ENCODE assay signal across 15 cellular contexts in the genomic region with DNA sequence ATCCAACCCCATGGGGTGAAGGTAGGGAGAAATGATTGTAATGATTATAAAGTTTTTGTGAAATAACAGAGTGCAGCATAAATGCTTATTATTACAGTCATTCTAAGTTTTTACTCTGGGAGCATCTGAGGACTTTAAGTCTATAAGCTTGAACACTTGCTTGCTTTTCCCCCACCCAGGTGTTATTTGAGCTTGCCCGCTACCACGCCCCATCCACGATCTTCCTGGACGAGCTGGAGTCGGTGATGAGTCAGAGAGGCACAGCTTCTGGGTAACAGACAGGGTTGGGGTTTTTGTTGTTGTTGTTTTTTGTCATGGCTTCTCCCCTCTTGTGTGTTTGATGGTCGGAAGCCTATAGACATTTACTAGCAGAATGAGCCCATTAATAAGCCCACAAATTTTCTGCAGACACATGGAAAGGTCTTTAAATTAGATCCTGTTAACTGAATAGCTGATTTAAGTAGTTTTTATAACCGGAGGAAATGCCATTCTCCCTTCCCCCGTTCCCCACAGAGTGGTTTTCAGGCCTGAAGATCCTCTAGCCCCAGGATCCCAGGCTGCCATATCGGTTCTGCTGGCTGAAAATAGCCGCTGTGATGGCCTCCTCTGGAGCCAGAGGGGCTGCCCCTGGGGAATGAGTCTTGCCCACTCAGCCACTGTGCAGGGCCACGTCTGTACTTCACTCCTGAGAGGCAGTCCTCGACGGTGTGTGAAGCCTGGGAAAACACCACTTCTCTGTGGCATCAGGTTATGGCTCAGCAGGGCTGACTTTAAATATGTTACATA. TPM values are rescaled to one million over a fixed set of nuclear protein-coding genes. Genes with fewer than 3 reads are reported as not detected.
A peak's percentile ranks its signal among the peaks of the same experiment; 100 is the strongest.
DNase-seq lines count a peak whose midpoint lies in the region; ATAC-seq and TF ChIP-seq lines count a peak whose summit lies in the region.
"Had no signal": no experiment of that assay in that cellular context is flagged by ENCODE, and none has a peak within 500 bp of the region (broad histone marks: within the 10 kb centered on the region; RNA-seq: fewer than 3 reads in every experiment).

No MANE protein-coding gene starts in this region.

- H3K4me3 Mint-ChIP-seq in H9, result no peak overlapping the region
- H3K4me3 Mint-ChIP-seq: activated CD8-positive, alpha-beta T cell treated with anti-CD3 and anti-CD28 coated beads, Interleukin-2, amount 10 ng/mL, durations not matched to agents 7 days and 5 days; activated naive CD8-positive, alpha-beta T cell treated with anti-CD3 and anti-CD28 coated beads for 36 hours; naive B cell; T-helper 1 cell treated with Interleukin-12 subunit alpha and Interleukin-12 subunit beta and Interleukin-4 antibody, amounts not matched to agents 30 μg/mL and 1 μg/mL, for 36 hours had no signal

- H3K4me1 Mint-ChIP-seq in H9, result peaks cover 9% of the 10 kb centered on the region in 2 experiments
- H3K4me1 Mint-ChIP-seq: naive B cell had no signal

- TF ChIP-seq CTCF in H9 (conservative IDR thresholded peaks at IDR 0.05) (no peak), epithelial cell of esophagus (IDR thresholded peaks at IDR 0.05; ENCODE audit: insufficient read depth, low read depth, low read length, missing control alignments) (no peak), osteoblast (IDR thresholded peaks at IDR 0.05; ENCODE audit: extremely low read depth, low read depth, low read length) (no peak)

- no peaks in the 10 kb centered on the region for H3K36me3 Mint-ChIP-seq in H9 (ENCODE audit: insufficient read depth in 1 of 3, low read depth in 3 of 3)
- H3K36me3 Mint-ChIP-seq: activated naive CD8-positive, alpha-beta T cell treated with anti-CD3 and anti-CD28 coated beads for 36 hours; naive B cell had no signal

- H4K91ac ChIP-seq in H9 (ENCODE audit: insufficient read length, low read depth, low read length), result no peak overlapping the region

- no CpG with 5 or more reads among the region's 13 CpGs for WGBS in H9 (ENCODE audit: extremely low coverage, insufficient read length, low lambda C conversion rate)

- H4K20me1 ChIP-seq in H9 (ENCODE audit: control insufficient read depth, insufficient read depth, insufficient read length), result no peaks in the 10 kb centered on the region
- H4K20me1 ChIP-seq in osteoblast (ENCODE audit: insufficient read depth, low read length), result no peaks in the 10 kb centered on the region

- ATAC-seq in GM18511 (IDR thresholded peaks at IDR 0.05; ENCODE audit: unreplicated experiment) (no peak), GM21528 (IDR thresholded peaks at IDR 0.05; ENCODE audit: low FRiP score, unreplicated experiment) (no peak), HG02623 (IDR thresholded peaks at IDR 0.05; ENCODE audit: unreplicated experiment) (no peak)
- ATAC-seq: activated CD8-positive, alpha-beta T cell treated with anti-CD3 and anti-CD28 coated beads, Interleukin-2, amount 10 ng/mL, durations not matched to agents 7 days and 5 days had no signal

- H3K79me2 ChIP-seq in H9 (ENCODE audit: insufficient read depth, low read length), result no peaks in the 10 kb centered on the region
- no peaks in the 10 kb centered on the region for H3K79me2 ChIP-seq in osteoblast (ENCODE audit: insufficient read depth, low read length)

- no peak overlapping the region for H3K4me3 ChIP-seq in epithelial cell of esophagus (ENCODE audit: low read length)
- H3K4me3 ChIP-seq in osteoblast (ENCODE audit: insufficient read depth, low read length), result no peak overlapping the region

- peak; percentile 47 for DNase-seq in H9
- peak; percentile 86 for DNase-seq in NCI-H2227 treated with DMSO at 0.1 percent for 48 hours (lab: John Stamatoyannopoulos, UW)
- DNase-seq in epithelial cell of esophagus (ENCODE audit: low read depth), result peak; percentile 77
- no peak for DNase-seq in osteoblast (ENCODE audit: insufficient read length, low spot score, missing footprints)
- DNase-seq: activated CD8-positive, alpha-beta T cell treated with anti-CD3 and anti-CD28 coated beads, Interleukin-2, amount 10 ng/mL, durations not matched to agents 7 days and 5 days; activated naive CD8-positive, alpha-beta T cell treated with anti-CD3 and anti-CD28 coated beads for 36 hours; DMS79; naive B cell; NCI-H524 treated with DMSO at 0.1 percent for 48 hours; small intestine had no signal

- no peaks in the 10 kb centered on the region for H3K36me3 ChIP-seq in osteoblast (ENCODE audit: insufficient read depth, low read length)

- no peak overlapping the region for H2BK15ac ChIP-seq in H9 (ENCODE audit: low read depth, low read length)

- H3K56ac ChIP-seq in H9 (ENCODE audit: insufficient read length, low read depth, low read length), result no peak overlapping the region

- H3K79me1 ChIP-seq in H9 (ENCODE audit: insufficient read depth, low read depth, low read length, poor library complexity, severe bottlenecking), result no peaks in the 10 kb centered on the region

- no peaks in the 10 kb centered on the region for H3K9me3 Mint-ChIP-seq in H9
- H3K9me3 Mint-ChIP-seq: activated naive CD8-positive, alpha-beta T cell treated with anti-CD3 and anti-CD28 coated beads for 36 hours; naive B cell; T-helper 1 cell treated with Interleukin-12 subunit alpha and Interleukin-12 subunit beta and Interleukin-4 antibody, amounts not matched to agents 30 μg/mL and 1 μg/mL, for 36 hours had no signal

- no peak overlapping the region for H3T11ph ChIP-seq in H9 (ENCODE audit: low read length)

- H3K27me3 Mint-ChIP-seq in H9 (ENCODE audit: low read depth), result no peaks in the 10 kb centered on the region
- H3K27me3 Mint-ChIP-seq: activated naive CD8-positive, alpha-beta T cell treated with anti-CD3 and anti-CD28 coated beads for 36 hours; naive B cell had no signal

- H3K23me2 ChIP-seq in H9 (ENCODE audit: insufficient read length, low read depth, low read length, poor library complexity, severe bottlenecking), result no peaks in the 10 kb centered on the region

- no peaks in the 10 kb centered on the region for H3K9me3 ChIP-seq in H9 (ENCODE audit: control insufficient read depth, low read depth, low read length)
- no peaks in the 10 kb centered on the region for H3K9me3 ChIP-seq in osteoblast (ENCODE audit: low read depth, low read length)

- H4K5ac ChIP-seq in H9 (ENCODE audit: insufficient read length, low read depth, low read length), result no peak overlapping the region

- no peak overlapping the region for H3K9ac ChIP-seq in H9 (ENCODE audit: extremely low read depth, insufficient read length, low read length)

- H2BK5ac ChIP-seq in H9 (ENCODE audit: insufficient read length, low read length), result peak overlapping the region; percentile 87

- H3K4me1 ChIP-seq in H9 (ENCODE audit: insufficient read depth, low read length) (no peaks in the 10 kb centered on the region), osteoblast (ENCODE audit: insufficient read depth, low read length) (no peaks in the 10 kb centered on the region)

- H3K4me2 ChIP-seq in H9 (ENCODE audit: insufficient read depth, insufficient read length, low read length) (no peak overlapping the region), osteoblast (ENCODE audit: insufficient read depth, low read length) (peak overlapping the region; percentile 42)

- H3K27me3 ChIP-seq in H9 (ENCODE audit: insufficient read depth, low read length), result no peaks in the 10 kb centered on the region
- H3K27me3 ChIP-seq in osteoblast (ENCODE audit: insufficient read depth, low read length), result no peaks in the 10 kb centered on the region

- H3K18ac ChIP-seq in H9 (ENCODE audit: insufficient read length, low read depth, low read length), result peak overlapping the region; percentile 35

- H3K4ac ChIP-seq in H9 (ENCODE audit: low read depth, low read length), result no peak overlapping the region

- H3K27ac ChIP-seq in H9 (ENCODE audit: insufficient read length, low read depth, low read length) (no peak overlapping the region), osteoblast (ENCODE audit: low read depth, low read length) (no peak overlapping the region)

- no peak overlapping the region for H2AFZ ChIP-seq in H9 (ENCODE audit: low read length)
- peak overlapping the region; percentile 39 for H2AFZ ChIP-seq in osteoblast (ENCODE audit: low read length)

- H3K23ac ChIP-seq in H9 (ENCODE audit: insufficient read length, low read depth, low read length), result no peak overlapping the region

- H2BK12ac ChIP-seq in H9 (ENCODE audit: insufficient read length, low read depth, low read length), result no peak overlapping the region

- H3K14ac ChIP-seq in H9 (ENCODE audit: insufficient read depth, low read length), result peak overlapping the region; percentile 76

- H2BK20ac ChIP-seq in H9 (ENCODE audit: low read depth, low read length, poor library complexity, severe bottlenecking), result no peak overlapping the region

- peak overlapping the region in 2 of 3 experiments; percentile 59 to 83; a peak in 3 of 7 replicates for H3K27ac Mint-ChIP-seq in H9
- H3K27ac Mint-ChIP-seq: activated CD8-positive, alpha-beta T cell treated with anti-CD3 and anti-CD28 coated beads, Interleukin-2, amount 10 ng/mL, durations not matched to agents 7 days and 5 days; activated naive CD8-positive, alpha-beta T cell treated with anti-CD3 and anti-CD28 coated beads for 36 hours; naive B cell; T-helper 1 cell treated with Interleukin-12 subunit alpha and Interleukin-12 subunit beta and Interleukin-4 antibody, amounts not matched to agents 30 μg/mL and 1 μg/mL, for 36 hours had no signal

- no peak overlapping the region for H4K8ac ChIP-seq in H9 (replicated peaks; ENCODE audit: insufficient read length, low read depth, low read length)

- H2BK120ac ChIP-seq in H9 (ENCODE audit: low read depth, low read length, poor library complexity, severe bottlenecking), result no peak overlapping the region

- no peak overlapping the region for H2AK5ac ChIP-seq in H9 (ENCODE audit: insufficient read length, low read length)

RNA-seq across cellular contexts. Expression of gene ELOA2, which starts 39.9 kb away (rescaled TPM):
- total RNA-seq in H9 (2021) (not detected in 2 replicates), osteoblast (not detected in 2 replicates)
- total RNA-seq: activated CD8-positive, alpha-beta T cell treated with anti-CD3 and anti-CD28 coated beads, Interleukin-2, amount 10 ng/mL, durations not matched to agents 7 days and 5 days; activated naive CD8-positive, alpha-beta T cell treated with anti-CD3 and anti-CD28 coated beads for 36 hours; ureter had no signal
